In genomic region chr12:54363610-54364009, GRCh38 we compare ENCODE assay signal across 1 cellular context.
A peak's percentile ranks its signal among the peaks of the same experiment; 100 is the strongest.
TF ChIP-seq lines count a peak whose summit lies in the region.

No MANE protein-coding gene starts in this region.

TF ChIP-seq in HEK293, 187 proteins besides CTCF, POLR2A, EP300 and RAD21 (continued from another document):
- TF ChIP-seq PRDM10 (tag by site-specific recombination; IDR thresholded peaks at IDR 0.05) (0 out of 2 replicates have a peak, but pooled peaks have one; percentile 11), HOXD13 (CRISPR knock-in tag; IDR thresholded peaks at IDR 0.05; ENCODE audit: borderline replicate concordance) (no peak)
